ENCODE assay signal across 1 cellular context in genomic region chr17:19311016-19311415, GRCh38.
TF ChIP-seq lines count a peak whose summit lies in the region.

No MANE protein-coding gene starts in this region.

TF ChIP-seq in IMR-90, 13 proteins besides CTCF, POLR2A, EP300 and RAD21:
- TF ChIP-seq SMC3 (IDR thresholded peaks at IDR 0.05; ENCODE audit: low read depth, low read length) (no peak), MAZ (IDR thresholded peaks at IDR 0.05; ENCODE audit: borderline replicate concordance, low read depth, low read length) (no peak), NFE2L2 (IDR thresholded peaks at IDR 0.05; ENCODE audit: low read depth, low read length) (no peak), FOS (IDR thresholded peaks at IDR 0.05; ENCODE audit: low read depth, low read length) (no peak), CEBPB (IDR thresholded peaks at IDR 0.05; ENCODE audit: low read depth, low read length) (no peak), RFX5 (IDR thresholded peaks at IDR 0.05; ENCODE audit: low read depth, low read length) (no peak), BHLHE40 (IDR thresholded peaks at IDR 0.05; ENCODE audit: low read depth, low read length) (no peak)
